In the genomic region with DNA sequence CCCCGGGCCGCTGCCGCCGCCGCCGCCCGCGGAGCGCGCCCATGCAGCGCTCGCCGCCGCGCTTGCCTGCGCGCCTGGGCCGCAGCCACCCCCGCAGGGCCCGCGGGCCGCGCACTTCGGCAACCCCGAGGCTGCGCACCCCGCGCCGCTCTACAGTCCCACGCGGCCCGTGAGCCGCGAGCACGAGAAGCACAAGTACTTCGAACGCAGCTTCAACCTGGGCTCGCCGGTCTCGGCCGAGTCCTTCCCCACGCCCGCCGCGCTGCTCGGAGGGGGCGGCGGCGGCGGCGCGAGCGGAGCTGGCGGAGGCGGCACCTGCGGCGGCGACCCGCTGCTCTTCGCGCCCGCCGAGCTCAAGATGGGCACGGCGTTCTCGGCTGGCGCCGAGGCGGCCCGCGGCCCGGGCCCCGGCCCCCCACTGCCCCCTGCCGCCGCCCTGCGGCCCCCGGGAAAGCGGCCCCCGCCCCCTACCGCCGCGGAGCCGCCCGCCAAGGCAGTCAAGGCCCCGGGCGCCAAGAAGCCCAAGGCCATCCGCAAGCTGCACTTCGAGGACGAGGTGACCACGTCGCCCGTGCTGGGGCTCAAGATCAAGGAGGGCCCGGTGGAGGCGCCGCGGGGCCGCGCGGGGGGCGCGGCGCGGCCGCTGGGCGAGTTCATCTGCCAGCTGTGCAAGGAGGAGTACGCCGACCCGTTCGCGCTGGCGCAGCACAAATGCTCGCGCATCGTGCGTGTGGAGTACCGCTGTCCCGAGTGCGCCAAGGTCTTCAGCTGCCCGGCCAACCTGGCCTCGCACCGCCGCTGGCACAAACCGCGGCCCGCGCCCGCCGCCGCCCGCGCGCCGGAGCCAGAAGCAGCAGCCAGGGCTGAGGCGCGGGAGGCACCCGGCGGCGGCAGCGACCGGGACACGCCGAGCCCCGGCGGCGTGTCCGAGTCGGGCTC, we compare ENCODE assay signal across 8 cellular contexts. TPM values are rescaled to one million over a fixed set of nuclear protein-coding genes. Genes with fewer than 3 reads are reported as not detected.
DNase-seq lines count a peak whose midpoint lies in the region; ATAC-seq and TF ChIP-seq lines count a peak whose summit lies in the region.

No MANE protein-coding gene starts in this region.

- no peaks in the 10 kb centered on the region for H3K36me3 Mint-ChIP-seq in osteocyte (ENCODE audit: unreplicated experiment)

- H3K27ac Mint-ChIP-seq in osteocyte (ENCODE audit: unreplicated experiment) = no peak overlapping the region

- H3K4me3 ChIP-seq in esophagus squamous epithelium = peak overlapping the region; percentile 10 to 63 (median 30)
- peak overlapping the region in 4 of 7 experiments; percentile 14 to 38 (median 26) for H3K4me3 ChIP-seq in skin epidermis

- WGBS in esophagus squamous epithelium, 2 donors = no CpG with 5 or more reads among the region's 147 CpGs

- H3K9me3 Mint-ChIP-seq in osteocyte (ENCODE audit: unreplicated experiment) = no peaks in the 10 kb centered on the region

- H3K27ac ChIP-seq in esophagus squamous epithelium (no peak overlapping the region), skin epidermis (no peak overlapping the region)

- H3K9me3 ChIP-seq in esophagus squamous epithelium = no peaks in the 10 kb centered on the region

- TF ChIP-seq CTCF in esophagus squamous epithelium (IDR thresholded peaks at IDR 0.05) = no peak
- no peak for TF ChIP-seq CTCF in osteocyte (IDR thresholded peaks at IDR 0.05)

- DNase-seq in NCI-H1417 (lab: John Stamatoyannopoulos, UW) = peak; percentile 37 to 84 (median 75)
- no peak for DNase-seq in NCI-H1417 treated with DMSO at 0.1 percent for 48 hours (lab: John Stamatoyannopoulos, UW)
- DNase-seq in NCI-H69 (lab: John Stamatoyannopoulos, UW) = peak; percentile 98
- DNase-seq in esophagus squamous epithelium (lab: John Stamatoyannopoulos, UW) = no peak
- no peak for DNase-seq in MV-4-11 (lab: John Stamatoyannopoulos, UW)
- no peak for DNase-seq in osteocyte (ENCODE audit: extremely low spot score, unreplicated experiment)

- peaks cover 70% of the 10 kb centered on the region for H3K27me3 Mint-ChIP-seq in osteocyte (ENCODE audit: unreplicated experiment)

- TF ChIP-seq POLR2A in esophagus squamous epithelium (IDR thresholded peaks at IDR 0.05) = no peak

- intact Hi-C loops in esophagus squamous epithelium (cut with DNase I) = loop anchor here (10.0 kb wide), 1 partner anchor 196 kb away; no protein-coding TSS in a partner anchor

- H3K4me1 Mint-ChIP-seq in osteocyte (ENCODE audit: unreplicated experiment) = peaks cover 7% of the 10 kb centered on the region

- no peak for ATAC-seq in GM19397 (IDR thresholded peaks at IDR 0.05; ENCODE audit: unreplicated experiment)

- H3K4me3 Mint-ChIP-seq in osteocyte (ENCODE audit: unreplicated experiment) = no peak overlapping the region

- peaks cover 45 to 100% (median 52%) of the 10 kb centered on the region in 4 donors for H3K27me3 ChIP-seq in esophagus squamous epithelium

- peaks cover 22 to 65% (median 45%) of the 10 kb centered on the region in 3 donors for H3K4me1 ChIP-seq in esophagus squamous epithelium

- H3K36me3 ChIP-seq in esophagus squamous epithelium = no peaks in the 10 kb centered on the region

RNA-seq across cellular contexts. Expression of gene INSM1, which starts 0.8 kb away (rescaled TPM):
- total RNA-seq in esophagus squamous epithelium (not detected), osteocyte (not detected in 2 replicates)

Comparison
In these comparisons a context has a peak if more than half of its experiments do, and no peak if none do; other contexts are left out.
1. DNase-seq: peak in NCI-H1417 (3 of 3) and NCI-H69 (single experiment); none in NCI-H1417 treated with DMSO at 0.1 percent for 48 hours (single experiment), esophagus squamous epithelium (single experiment), MV-4-11 (single experiment) and osteocyte (single experiment).